In genomic region chr22:21921729-21922128, GRCh38 we compare ENCODE assay signal across 1 cellular context.
TF ChIP-seq lines count a peak whose summit lies in the region.

No MANE protein-coding gene starts in this region.

TF ChIP-seq in WTC11, 78 proteins besides CTCF, POLR2A, EP300 and RAD21 (continued from another document):
- TF ChIP-seq ATF2 (CRISPR knock-in tag; IDR thresholded peaks at IDR 0.05; ENCODE audit: borderline replicate concordance, low read depth) = no peak
TF ChIP-seq in WTC11: peak in this region for 3.
